In genomic region chr14:66850258-66850897, GRCh38 we compare ENCODE assay signal across 25 cellular contexts.
"Had no signal": no experiment of that assay in that cellular context is flagged by ENCODE, and none has a peak within 500 bp of the region (broad histone marks: within the 10 kb centered on the region; RNA-seq: fewer than 3 reads in every experiment).

No MANE protein-coding gene starts in this region.

- H3K4me3 Mint-ChIP-seq: effector memory CD8-positive, alpha-beta T cell; immature natural killer cell; naive thymus-derived CD4-positive, alpha-beta T cell; nephron; neural progenitor cell; stimulated activated naive CD8-positive, alpha-beta T cell treated with anti-CD3 and anti-CD28 coated beads, Interleukin-15, amount 100 ng/mL, for 72 hours had no signal

- ATAC-seq: effector memory CD8-positive, alpha-beta T cell; left ventricle myocardium superior; lower lobe of right lung; mucosa of descending colon; naive thymus-derived CD4-positive, alpha-beta T cell; sciatic nerve; stimulated activated naive CD8-positive, alpha-beta T cell treated with anti-CD3 and anti-CD28 coated beads, Interleukin-15, amount 100 ng/mL, for 72 hours had no signal

- DNase-seq: cortex of kidney; effector memory CD8-positive, alpha-beta T cell; erythroblast; esophagus squamous epithelium; foreskin melanocyte; hypothalamus; immature natural killer cell; left ventricle myocardium superior; lower lobe of right lung; mucosa of descending colon; naive thymus-derived CD4-positive, alpha-beta T cell; stimulated activated CD4-positive, alpha-beta T cell treated with anti-CD3 and anti-CD28 coated beads, Interleukin-2, amount 100 ng/mL, for 24 hours; stimulated activated CD4-positive, alpha-beta T cell treated with anti-CD3 and anti-CD28 coated beads, Interleukin-4, amount 100 ng/mL, for 4 hours; stimulated activated naive CD4-positive, alpha-beta T cell; stimulated activated naive CD8-positive, alpha-beta T cell treated with anti-CD3 and anti-CD28 coated beads, Interleukin-15, amount 100 ng/mL, for 72 hours; thyroid gland; trophoblast cell had no signal

- H3K4me3 ChIP-seq: esophagus squamous epithelium, lower lobe of right lung, mucosa of descending colon, neural progenitor cell, right atrium auricular region, suprapubic skin, thyroid gland had no signal

- H3K79me2 ChIP-seq: parathyroid adenoma had no signal

- H2AFZ ChIP-seq: neural progenitor cell, parathyroid adenoma had no signal

- FAIRE-seq: keratinocyte had no signal

- H3K9ac ChIP-seq: neural progenitor cell, parathyroid adenoma had no signal

- H3K4me1 ChIP-seq: esophagus squamous epithelium, lower lobe of right lung, neural progenitor cell, parathyroid adenoma, right atrium auricular region, suprapubic skin, thyroid gland had no signal

- H3K9me3 ChIP-seq: esophagus squamous epithelium, lower lobe of right lung, mucosa of descending colon, right atrium auricular region, suprapubic skin, thyroid gland had no signal

- H3K4me2 ChIP-seq: neural progenitor cell had no signal

- H3K27ac ChIP-seq: esophagus squamous epithelium, lower lobe of right lung, neural progenitor cell, parathyroid adenoma, right atrium auricular region, suprapubic skin, thyroid gland had no signal

- H3K27me3 Mint-ChIP-seq: effector memory CD8-positive, alpha-beta T cell; naive thymus-derived CD4-positive, alpha-beta T cell; progenitor cell of endocrine pancreas; stimulated activated naive CD8-positive, alpha-beta T cell treated with anti-CD3 and anti-CD28 coated beads, Interleukin-15, amount 100 ng/mL, for 72 hours had no signal

- H3K4me1 Mint-ChIP-seq: immature natural killer cell; naive thymus-derived CD4-positive, alpha-beta T cell; nephron; neural progenitor cell; stimulated activated naive CD8-positive, alpha-beta T cell treated with anti-CD3 and anti-CD28 coated beads, Interleukin-15, amount 100 ng/mL, for 72 hours had no signal

- H3K36me3 Mint-ChIP-seq: neural progenitor cell had no signal

- H3K36me3 ChIP-seq: esophagus squamous epithelium, lower lobe of right lung, neural progenitor cell, right atrium auricular region, suprapubic skin, thyroid gland had no signal

- H3K27me3 ChIP-seq: esophagus squamous epithelium, neural progenitor cell, right atrium auricular region, suprapubic skin, thyroid gland had no signal

- H3K9me3 Mint-ChIP-seq: nephron; neural progenitor cell; stimulated activated naive CD8-positive, alpha-beta T cell treated with anti-CD3 and anti-CD28 coated beads, Interleukin-15, amount 100 ng/mL, for 72 hours had no signal

- H3K27ac Mint-ChIP-seq: effector memory CD8-positive, alpha-beta T cell; immature natural killer cell; naive thymus-derived CD4-positive, alpha-beta T cell; nephron; neural progenitor cell; progenitor cell of endocrine pancreas; stimulated activated naive CD8-positive, alpha-beta T cell treated with anti-CD3 and anti-CD28 coated beads, Interleukin-15, amount 100 ng/mL, for 72 hours had no signal
